ENCODE assay signal across 16 cellular contexts in genomic region chr10:33178026-33178755, GRCh38.
DNase-seq lines count a peak whose midpoint lies in the region; ATAC-seq and TF ChIP-seq lines count a peak whose summit lies in the region.
"Had no signal": no experiment of that assay in that cellular context is flagged by ENCODE, and none has a peak within 500 bp of the region (broad histone marks: within the 10 kb centered on the region; RNA-seq: fewer than 3 reads in every experiment).

No MANE protein-coding gene starts in this region.

- peaks cover 76% of the 10 kb centered on the region for H3K4me1 ChIP-seq in ACC112 (ENCODE audit: control insufficient read depth, insufficient read depth, low read length, unreplicated experiment)
- no peaks in the 10 kb centered on the region for H3K4me1 ChIP-seq in SJCRH30

- H3K36me3 Mint-ChIP-seq in HFFc6 (ENCODE audit: low read depth) (peaks cover 57% of the 10 kb centered on the region), osteocyte (ENCODE audit: unreplicated experiment) (peaks cover 47% of the 10 kb centered on the region)
- no peaks in the 10 kb centered on the region for H3K36me3 Mint-ChIP-seq in activated T-cell treated with anti-CD3 and anti-CD28 coated beads, Interleukin-2, amount 50 U/mL, for 4 hours (ENCODE audit: insufficient read depth)
- H3K36me3 Mint-ChIP-seq: CD4-positive, CD25-positive, alpha-beta regulatory T cell had no signal

- peaks cover 2% of the 10 kb centered on the region; the same call in 1 of the 2 replicates for H3K27me3 Mint-ChIP-seq in HFFc6 (ENCODE audit: insufficient read depth)
- no peaks in the 10 kb centered on the region for H3K27me3 Mint-ChIP-seq in osteocyte (ENCODE audit: unreplicated experiment)
- H3K27me3 Mint-ChIP-seq in activated T-cell treated with anti-CD3 and anti-CD28 coated beads, Interleukin-2, amount 50 U/mL, for 4 hours (ENCODE audit: low read depth), result peaks cover 20% of the 10 kb centered on the region

- H3K36me3 ChIP-seq in ACC112 (ENCODE audit: insufficient read depth, low read length) (peaks cover 42% of the 10 kb centered on the region), WERI-Rb-1 (no peaks in the 10 kb centered on the region), SJCRH30 (no peaks in the 10 kb centered on the region)

- peaks cover 54% of the 10 kb centered on the region for H3K4me1 Mint-ChIP-seq in HFFc6 (ENCODE audit: low read depth)
- peaks cover 34% of the 10 kb centered on the region for H3K4me1 Mint-ChIP-seq in osteocyte (ENCODE audit: unreplicated experiment)
- H3K4me1 Mint-ChIP-seq in activated T-cell treated with anti-CD3 and anti-CD28 coated beads, Interleukin-2, amount 50 U/mL, for 4 hours (ENCODE audit: low read depth), result peaks cover 11% of the 10 kb centered on the region
- H3K4me1 Mint-ChIP-seq: CD4-positive, CD25-positive, alpha-beta regulatory T cell had no signal

- H2AFZ ChIP-seq in ACC112 (ENCODE audit: low read length, unreplicated experiment), result peak overlapping the region; percentile 45

- TF ChIP-seq CTCF in HFFc6 (IDR thresholded peaks at IDR 0.05), result no peak
- TF ChIP-seq CTCF in osteocyte (IDR thresholded peaks at IDR 0.05), result no peak
- no peak for TF ChIP-seq CTCF in WERI-Rb-1 (IDR thresholded peaks at IDR 0.05; ENCODE audit: low read depth, low read length)

- no peaks in the 10 kb centered on the region for H3K9me3 ChIP-seq in WERI-Rb-1 (ENCODE audit: severe bottlenecking)
- H3K9me3 ChIP-seq in SJCRH30 (replicated peaks), result no peaks in the 10 kb centered on the region

- peak overlapping the region; percentile 40 for H3K4me3 Mint-ChIP-seq in HFFc6
- H3K4me3 Mint-ChIP-seq in osteocyte (ENCODE audit: unreplicated experiment), result no peak overlapping the region
- H3K4me3 Mint-ChIP-seq in activated T-cell treated with anti-CD3 and anti-CD28 coated beads, Interleukin-2, amount 50 U/mL, for 4 hours, result no peak overlapping the region

- peaks cover 10% of the 10 kb centered on the region for H3K79me2 ChIP-seq in ACC112 (ENCODE audit: control insufficient read depth, insufficient read depth, low read length, unreplicated experiment)

- no peaks in the 10 kb centered on the region for H3K9me3 Mint-ChIP-seq in HFFc6
- no peaks in the 10 kb centered on the region for H3K9me3 Mint-ChIP-seq in osteocyte (ENCODE audit: unreplicated experiment)
- no peaks in the 10 kb centered on the region for H3K9me3 Mint-ChIP-seq in activated T-cell treated with anti-CD3 and anti-CD28 coated beads, Interleukin-2, amount 50 U/mL, for 4 hours
- H3K9me3 Mint-ChIP-seq: CD4-positive, CD25-positive, alpha-beta regulatory T cell had no signal

- H3K27ac ChIP-seq in ACC112 (ENCODE audit: low read depth, low read length), result peak overlapping the region; percentile 91
- no peak overlapping the region for H3K27ac ChIP-seq in WERI-Rb-1
- H3K27ac ChIP-seq in SJCRH30, result no peak overlapping the region

- DNase-seq in HFFc6 (no peak), dermis blood vessel endothelial cell (peak; percentile 27), osteocyte (ENCODE audit: extremely low spot score, unreplicated experiment) (no peak), WERI-Rb-1 (no peak), SJCRH30 (no peak)
- no peak for DNase-seq in activated T-cell treated with anti-CD3 and anti-CD28 coated beads, Interleukin-2, amount 50 U/mL, for 4 hours
- DNase-seq: Calu3; CD4-positive, CD25-positive, alpha-beta regulatory T cell; HCEC 1CT; NCI-H1048; NCI-H1694; NCI-H2107; NCI-H226; NCI-H526 treated with DMSO at 0.1 percent for 48 hours had no signal

- H3K27ac Mint-ChIP-seq in HFFc6 (peak overlapping the region; percentile 64), osteocyte (ENCODE audit: unreplicated experiment) (peak overlapping the region; percentile 84)
- H3K27ac Mint-ChIP-seq: CD4-positive, CD25-positive, alpha-beta regulatory T cell had no signal

- peak overlapping the region; percentile 55 for H3K4me3 ChIP-seq in ACC112 (ENCODE audit: low read depth, low read length)
- H3K4me3 ChIP-seq in WERI-Rb-1 (ENCODE audit: low read depth, low read length), result no peak overlapping the region
- H3K4me3 ChIP-seq in SJCRH30, result no peak overlapping the region

- ATAC-seq in activated T-cell treated with anti-CD3 and anti-CD28 coated beads, Interleukin-2, amount 50 U/mL, for 4 hours, result no peak
- ATAC-seq in HG03175 (IDR thresholded peaks at IDR 0.05; ENCODE audit: unreplicated experiment), result no peak

- H3K27me3 ChIP-seq in ACC112 (ENCODE audit: insufficient read depth, low read length) (no peaks in the 10 kb centered on the region), WERI-Rb-1 (ENCODE audit: insufficient read depth, low read depth, severe bottlenecking) (no peaks in the 10 kb centered on the region), SJCRH30 (no peaks in the 10 kb centered on the region)
